Comparison of ENCODE assay signal across 13 cellular contexts in genomic region chr6:132410840-132411239, GRCh38. TPM values are rescaled to one million over a fixed set of nuclear protein-coding genes. Genes with fewer than 3 reads are reported as not detected.
"Had no signal": no experiment of that assay in that cellular context is flagged by ENCODE, and none has a peak within 500 bp of the region (broad histone marks: within the 10 kb centered on the region; RNA-seq: fewer than 3 reads in every experiment).

No MANE protein-coding gene starts in this region.

- DNase-seq: activated CD4-positive, alpha-beta T cell treated with anti-CD3 and anti-CD28 coated beads for 36 hours; activated CD8-positive, alpha-beta memory T cell treated with anti-CD3 and anti-CD28 coated beads, Interleukin-2, amount 50 U/mL, for 48 hours; activated naive CD4-positive, alpha-beta T cell; aorta; cerebellar nuclear complex; effector CD8-positive, alpha-beta T cell; foreskin fibroblast; hypothalamus; left ventricle myocardium inferior; stimulated activated CD4-positive, alpha-beta T cell treated with anti-CD3 and anti-CD28 coated beads, Interleukin-2, amount 100 ng/mL, for 48 hours; T-helper 9 cell had no signal

- H3K36me3 Mint-ChIP-seq: natural killer cell treated with Interleukin-12 subunit alpha and Interleukin-12 subunit beta and Interleukin-15 and Interleukin-18, amount 100 ng/mL, for 72 hours; stimulated activated memory B cell treated with anti-CD40 and anti-IgM and Interleukin-4, amounts not matched to agents 10 μg/mL and 1 μg/mL and 100 μg/mL, for 72 hours had no signal

- H3K27ac Mint-ChIP-seq: activated CD4-positive, alpha-beta T cell treated with anti-CD3 and anti-CD28 coated beads for 36 hours; natural killer cell treated with Interleukin-12 subunit alpha and Interleukin-12 subunit beta and Interleukin-15 and Interleukin-18, amount 100 ng/mL, for 72 hours; stimulated activated memory B cell treated with anti-CD40 and anti-IgM and Interleukin-4, amounts not matched to agents 10 μg/mL and 1 μg/mL and 100 μg/mL, for 72 hours had no signal

- H3K36me3 ChIP-seq: left ventricle myocardium inferior had no signal

- H3K4me3 Mint-ChIP-seq: activated CD4-positive, alpha-beta T cell treated with anti-CD3 and anti-CD28 coated beads for 36 hours; natural killer cell treated with Interleukin-12 subunit alpha and Interleukin-12 subunit beta and Interleukin-15 and Interleukin-18, amount 100 ng/mL, for 72 hours; stimulated activated memory B cell treated with anti-CD40 and anti-IgM and Interleukin-4, amounts not matched to agents 10 μg/mL and 1 μg/mL and 100 μg/mL, for 72 hours had no signal

- H3K4me1 Mint-ChIP-seq: activated CD4-positive, alpha-beta T cell treated with anti-CD3 and anti-CD28 coated beads for 36 hours had no signal

- H3K4me1 ChIP-seq: left ventricle myocardium inferior had no signal

- H3K9me3 Mint-ChIP-seq: natural killer cell treated with Interleukin-12 subunit alpha and Interleukin-12 subunit beta and Interleukin-15 and Interleukin-18, amount 100 ng/mL, for 72 hours had no signal

- H3K4me3 ChIP-seq: left ventricle myocardium inferior had no signal

- H3K27ac ChIP-seq: left ventricle myocardium inferior had no signal

RNA-seq across cellular contexts. Expression of gene MOXD1, which starts 9.6 kb away (rescaled TPM):
- total RNA-seq: activated CD4-positive, alpha-beta T cell treated with anti-CD3 and anti-CD28 coated beads for 36 hours had no signal
